8 cellular contexts compared by ENCODE assay signal in the genomic region with DNA sequence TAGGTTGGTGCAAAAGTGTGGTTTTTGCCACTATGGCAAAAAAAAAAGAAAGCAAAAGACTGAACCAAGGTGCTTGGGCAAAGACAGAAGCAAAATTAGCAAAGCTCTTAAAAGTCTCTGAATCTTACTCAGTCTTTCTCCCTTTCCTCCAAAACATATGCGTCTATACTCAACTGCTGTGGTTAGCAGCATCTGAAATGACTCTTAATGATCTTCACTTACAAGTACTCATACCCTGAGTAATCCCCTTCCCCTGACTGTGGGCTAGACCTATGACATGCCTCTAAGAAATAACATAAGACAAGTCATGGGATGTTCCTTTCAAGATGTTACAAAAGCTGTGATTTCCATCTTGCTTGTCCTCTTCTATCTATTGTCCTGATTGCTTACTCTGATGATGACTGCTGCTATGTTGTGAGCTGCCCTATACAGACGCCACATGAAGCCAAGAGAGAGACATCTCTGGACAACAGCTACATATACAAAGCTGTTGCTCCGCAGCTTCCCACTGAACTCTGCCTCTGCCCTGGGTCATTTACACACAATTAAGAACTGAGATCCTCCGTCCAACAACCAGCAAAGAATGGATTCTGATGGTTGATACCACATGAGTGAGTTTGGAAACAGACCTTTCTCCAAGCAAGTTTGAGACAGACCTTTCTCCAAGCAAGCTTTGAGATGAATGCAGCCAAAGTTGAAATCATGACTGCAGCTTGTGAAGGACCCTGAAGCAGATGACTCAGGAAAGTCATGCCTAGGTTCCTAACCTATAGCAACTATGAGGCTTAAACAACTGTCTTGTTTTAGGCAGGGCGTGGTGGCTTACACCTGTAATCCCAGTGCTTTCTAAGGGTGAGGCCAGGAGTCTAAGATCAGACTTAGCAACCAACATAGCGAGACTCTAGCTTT. TPM values are rescaled to one million over a fixed set of nuclear protein-coding genes. Genes with fewer than 3 reads are reported as not detected.
DNase-seq lines count a peak whose midpoint lies in the region; ATAC-seq, FAIRE-seq and TF ChIP-seq lines count a peak whose summit lies in the region.

No MANE protein-coding gene starts in this region.

- peaks cover 18 to 33% of the 10 kb centered on the region in 2 donors for H3K4me1 ChIP-seq in naive thymus-derived CD4-positive, alpha-beta T cell (ENCODE audit: control insufficient read depth in 2 of 2, insufficient read depth in 2 of 2, low read length in 2 of 2)

- H3K36me3 ChIP-seq in naive thymus-derived CD4-positive, alpha-beta T cell (ENCODE audit: control insufficient read depth in 2 of 3, insufficient read depth in 3 of 3, low read length in 3 of 3), result peaks cover 3 to 16% (median 6%) of the 10 kb centered on the region in 3 experiments

- peaks cover 26% of the 10 kb centered on the region for H3K36me3 Mint-ChIP-seq in activated CD4-positive, alpha-beta memory T cell treated with anti-CD3 and anti-CD28 coated beads for 36 hours
- peaks cover 6 to 27% (median 6%) of the 10 kb centered on the region in 5 donors for H3K36me3 Mint-ChIP-seq in naive thymus-derived CD4-positive, alpha-beta T cell

- peak overlapping the region; percentile 16 for H3K4me3 Mint-ChIP-seq in activated CD4-positive, alpha-beta memory T cell treated with anti-CD3 and anti-CD28 coated beads for 36 hours
- peak overlapping the region in 9 of 10 donors; percentile 0 to 42 (median 10) for H3K4me3 Mint-ChIP-seq in naive thymus-derived CD4-positive, alpha-beta T cell

- peak overlapping the region; percentile 75 for H3K27ac Mint-ChIP-seq in activated CD4-positive, alpha-beta memory T cell treated with anti-CD3 and anti-CD28 coated beads for 36 hours
- peak overlapping the region in 8 of 9 donors; percentile 3 to 70 (median 34) for H3K27ac Mint-ChIP-seq in naive thymus-derived CD4-positive, alpha-beta T cell

- no peaks in the 10 kb centered on the region for H3K9me3 Mint-ChIP-seq in activated CD4-positive, alpha-beta memory T cell treated with anti-CD3 and anti-CD28 coated beads for 36 hours
- H3K9me3 Mint-ChIP-seq in naive thymus-derived CD4-positive, alpha-beta T cell, result no peaks in the 10 kb centered on the region

- no peaks in the 10 kb centered on the region for H3K27me3 Mint-ChIP-seq in activated CD4-positive, alpha-beta memory T cell treated with anti-CD3 and anti-CD28 coated beads for 36 hours
- no peaks in the 10 kb centered on the region for H3K27me3 Mint-ChIP-seq in naive thymus-derived CD4-positive, alpha-beta T cell

- CTCF ChIA-PET in activated CD4-positive, alpha-beta memory T cell treated with anti-CD3 and anti-CD28 coated beads for 36 hours (lab: Charles Lee), result interaction anchor here (0.6 to 1.2 kb wide), 2 partner anchors 54 to 231 kb away, joined by 3 read pairs; no protein-coding TSS in a partner anchor
- CTCF ChIA-PET in naive thymus-derived CD4-positive, alpha-beta T cell (lab: Charles Lee), result interaction anchor here (1.0 kb wide), 1 partner anchor 54 kb away, joined by 4 read pairs; no protein-coding TSS in a partner anchor

- intact Hi-C loops in activated CD4-positive, alpha-beta memory T cell treated with anti-CD3 and anti-CD28 coated beads for 36 hours (cut with micrococcal nuclease), result loop anchor here (1.0 to 5.0 kb wide), 5 partner anchors 15 to 287 kb away; a partner anchor contains a TSS
- intact Hi-C loops in naive thymus-derived CD4-positive, alpha-beta T cell (cut with micrococcal nuclease), result loop anchor here (10.0 kb wide), 1 partner anchor 54 kb away; a partner anchor contains a TSS
- intact Hi-C loops in posterior vena cava (cut with DNase I), result no loop called here

- POLR2A ChIA-PET in activated CD4-positive, alpha-beta memory T cell treated with anti-CD3 and anti-CD28 coated beads for 36 hours (lab: Charles Lee), result interaction anchor here (0.6 to 2.1 kb wide), 10 partner anchors 14 to 56 kb away, joined by 3 to 20 read pairs (median 6); a partner anchor contains a TSS
- POLR2A ChIA-PET in naive thymus-derived CD4-positive, alpha-beta T cell (lab: Charles Lee), result interaction anchor here (0.6 to 1.0 kb wide), 2 partner anchors 14 to 54 kb away, joined by 3 read pairs; no protein-coding TSS in a partner anchor

- FAIRE-seq in GM12891 (lab: Jason Lieb, UNC) (peak; percentile 87), H54 (lab: Jason Lieb, UNC) (peak; percentile 68)

- DNase-seq in GM12891 (ENCODE audit: insufficient read length, low spot score), result no peak
- DNase-seq in H54 (ENCODE audit: insufficient read length, low spot score), result no peak
- DNase-seq in activated CD4-positive, alpha-beta memory T cell treated with anti-CD3 and anti-CD28 coated beads for 36 hours, result peak; percentile 46
- peak in 1 of 9 donors; percentile 10 for DNase-seq in naive thymus-derived CD4-positive, alpha-beta T cell
- DNase-seq in HuH-7 (ENCODE audit: low spot score), result no peak
- DNase-seq in posterior vena cava (ENCODE audit: low spot score), result no peak
- no peak for DNase-seq in COLO668 (lab: John Stamatoyannopoulos, UW; ENCODE audit: unreplicated experiment)
- no peak for DNase-seq in NCI-H1436 (lab: John Stamatoyannopoulos, UW)

- peaks cover 72% of the 10 kb centered on the region for H3K4me1 Mint-ChIP-seq in activated CD4-positive, alpha-beta memory T cell treated with anti-CD3 and anti-CD28 coated beads for 36 hours (ENCODE audit: low read depth)
- H3K4me1 Mint-ChIP-seq in naive thymus-derived CD4-positive, alpha-beta T cell, result peaks cover 55 to 82% (median 76%) of the 10 kb centered on the region in 7 donors

- peak; percentile 56 for ATAC-seq in naive thymus-derived CD4-positive, alpha-beta T cell

- H3K27me3 ChIP-seq in naive thymus-derived CD4-positive, alpha-beta T cell (ENCODE audit: control insufficient read depth in 2 of 2, insufficient read depth in 2 of 2, low read length in 2 of 2), result no peaks in the 10 kb centered on the region

- no peaks in the 10 kb centered on the region for H3K9me3 ChIP-seq in naive thymus-derived CD4-positive, alpha-beta T cell (ENCODE audit: control insufficient read depth in 2 of 3, low read length in 3 of 3)

- TF ChIP-seq POLR2A in GM12891 (IDR thresholded peaks at IDR 0.05; ENCODE audit: low read depth, low read length), result no peak
- TF ChIP-seq POLR2A in H54 (IDR thresholded peaks at IDR 0.05; ENCODE audit: low read depth, low read length), result no peak

- H3K27ac ChIP-seq in naive thymus-derived CD4-positive, alpha-beta T cell (ENCODE audit: low read depth, low read length), result no peak overlapping the region

- H3K4me3 ChIP-seq in naive thymus-derived CD4-positive, alpha-beta T cell (ENCODE audit: low read length), result no peak overlapping the region

TF ChIP-seq in GM12891, 5 proteins besides CTCF, POLR2A, EP300 and RAD21:
- no peak for TF ChIP-seq POU2F2 (IDR thresholded peaks at IDR 0.05; ENCODE audit: low read depth, low read length)
- TF ChIP-seq TAF1 (IDR thresholded peaks at IDR 0.05; ENCODE audit: low read depth, low read length), result no peak
- TF ChIP-seq POLR2AphosphoS5 (IDR thresholded peaks at IDR 0.05; ENCODE audit: low read depth, low read length), result no peak
- no peak for TF ChIP-seq SPI1 (IDR thresholded peaks at IDR 0.05; ENCODE audit: low read depth, low read length)
- no peak for TF ChIP-seq PAX5 (IDR thresholded peaks at IDR 0.05; ENCODE audit: insufficient read depth, low read length, severe bottlenecking)

RNA-seq across cellular contexts. Expression of a gene that starts 55.2 kb away (rescaled TPM):
- polyA plus RNA-seq in GM12891 (2012; ENCODE audit: low read depth, missing spikeins), result 22.7 TPM
- 10 to 100 TPM; 77.8 to 80.5 TPM for total RNA-seq in activated CD4-positive, alpha-beta memory T cell treated with anti-CD3 and anti-CD28 coated beads for 36 hours
- 100 to 1,000 TPM; 114 to 226 (median 174) TPM for total RNA-seq in naive thymus-derived CD4-positive, alpha-beta T cell
- 100 to 1,000 TPM; 123 to 146 TPM for polyA plus RNA-seq in naive thymus-derived CD4-positive, alpha-beta T cell
- 10 to 100 TPM; 73.2 to 87.9 TPM for total RNA-seq in posterior vena cava

Comparison
In these comparisons a context has a peak if more than half of its experiments do, and no peak if none do; other contexts are left out.
1. intact Hi-C loops: an anchor here in activated CD4-positive, alpha-beta memory T cell treated with anti-CD3 and anti-CD28 coated beads for 36 hours (1.0 to 5.0 kb wide) and naive thymus-derived CD4-positive, alpha-beta T cell (10.0 kb wide); none called in posterior vena cava.